ENCODE assay signal across 23 cellular contexts in the genomic region with DNA sequence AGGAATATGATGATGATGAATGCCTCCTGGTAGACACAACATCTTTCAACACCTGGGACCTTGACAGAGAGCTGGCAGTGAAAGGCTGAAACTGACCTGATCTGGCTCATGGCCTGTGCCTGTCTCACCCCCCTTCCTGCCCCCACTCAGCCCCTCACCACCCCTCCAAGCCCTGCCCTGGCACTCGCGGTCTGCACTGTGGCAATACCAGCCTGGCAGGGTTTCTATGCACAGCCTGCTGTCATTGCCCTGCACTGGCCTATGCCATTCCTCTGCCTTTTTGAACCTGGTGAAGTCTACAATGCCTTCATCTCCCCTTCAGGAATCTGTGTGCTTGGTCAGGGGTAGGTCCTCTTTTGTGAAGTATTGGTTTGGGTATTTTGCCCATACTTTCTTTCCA. TPM values are rescaled to one million over a fixed set of nuclear protein-coding genes. Genes with fewer than 3 reads are reported as not detected.
DNase-seq lines count a peak whose midpoint lies in the region; ATAC-seq and TF ChIP-seq lines count a peak whose summit lies in the region.
"Had no signal": no experiment of that assay in that cellular context is flagged by ENCODE, and none has a peak within 500 bp of the region (broad histone marks: within the 10 kb centered on the region; RNA-seq: fewer than 3 reads in every experiment).

No MANE protein-coding gene starts in this region.

- no peak for TF ChIP-seq CTCF in GM20000 (IDR thresholded peaks at IDR 0.05; ENCODE audit: extremely low read depth, missing control alignments)
- TF ChIP-seq CTCF in body of pancreas (IDR thresholded peaks at IDR 0.05) = no peak

- H3K27ac ChIP-seq in body of pancreas = no peak overlapping the region
- H3K27ac ChIP-seq: GM23248 had no signal

- no peaks in the 10 kb centered on the region for H3K27me3 ChIP-seq in body of pancreas

- no peak overlapping the region for H3K27ac Mint-ChIP-seq in stimulated activated memory B cell treated with anti-CD40 and anti-IgM and Interleukin-4, amounts not matched to agents 10 μg/mL and 1 μg/mL and 100 μg/mL, for 72 hours

- no peak overlapping the region for H3K4me3 Mint-ChIP-seq in stimulated activated memory B cell treated with anti-CD40 and anti-IgM and Interleukin-4, amounts not matched to agents 10 μg/mL and 1 μg/mL and 100 μg/mL, for 72 hours

- peak; percentile 69 for ATAC-seq in Right ventricle myocardium superior (ENCODE audit: poor library complexity)
- peak; percentile 37 for ATAC-seq in stimulated activated memory B cell treated with anti-CD40 and anti-IgM and Interleukin-4, amounts not matched to agents 10 μg/mL and 1 μg/mL and 100 μg/mL, for 72 hours
- ATAC-seq in body of pancreas = no peak
- ATAC-seq: K562, PC-3 had no signal

- H3K4me3 ChIP-seq in body of pancreas = no peak overlapping the region
- H3K4me3 ChIP-seq: GM23248, K562 had no signal

- DNase-seq in NCI-H1105 treated with DMSO at 0.1 percent for 48 hours (lab: John Stamatoyannopoulos, UW) (peak; percentile 30), NCI-H1105 (lab: John Stamatoyannopoulos, UW) (no peak), Right ventricle myocardium superior (no peak), cardiac septum (ENCODE audit: low spot score) (no peak), islet precursor cell (peak; percentile 34), GM20000 (ENCODE audit: low spot score) (no peak), body of pancreas (no peak)
- DNase-seq: 8988T, ACHN, Calu3, GM23248, H7, Kasumi-1, NCI-H1092 treated with DMSO at 0.1 percent for 48 hours, NCI-H146, NCI-H2081, NCI-H2171 treated with DMSO at 0.1 percent for 48 hours, NCI-H345, NCI-H510A treated with DMSO at 0.1 percent for 48 hours, PC-3, SHP77 had no signal

- H3K4me1 ChIP-seq in body of pancreas = no peaks in the 10 kb centered on the region

- no peaks in the 10 kb centered on the region for H3K4me1 Mint-ChIP-seq in stimulated activated memory B cell treated with anti-CD40 and anti-IgM and Interleukin-4, amounts not matched to agents 10 μg/mL and 1 μg/mL and 100 μg/mL, for 72 hours

- WGBS in body of pancreas, 2 donors = 45% methylated on average over 2 of the region's 2 CpGs; no CpG with 5 or more reads in 1 of the 2 donors

- H3K27me3 Mint-ChIP-seq in stimulated activated memory B cell treated with anti-CD40 and anti-IgM and Interleukin-4, amounts not matched to agents 10 μg/mL and 1 μg/mL and 100 μg/mL, for 72 hours = peaks cover 33% of the 10 kb centered on the region

- no peaks in the 10 kb centered on the region for H3K9me3 ChIP-seq in body of pancreas

- H3K36me3 Mint-ChIP-seq in stimulated activated memory B cell treated with anti-CD40 and anti-IgM and Interleukin-4, amounts not matched to agents 10 μg/mL and 1 μg/mL and 100 μg/mL, for 72 hours = no peaks in the 10 kb centered on the region

- no peaks in the 10 kb centered on the region for H3K9me3 Mint-ChIP-seq in stimulated activated memory B cell treated with anti-CD40 and anti-IgM and Interleukin-4, amounts not matched to agents 10 μg/mL and 1 μg/mL and 100 μg/mL, for 72 hours

- H3K36me3 ChIP-seq in body of pancreas (replicated peaks in 1 of 2; ENCODE audit: insufficient read depth in 1 of 2, low read depth in 2 of 2) = no peaks in the 10 kb centered on the region

- intact Hi-C loops in Right ventricle myocardium superior (cut with DNase I) (no loop called here), cardiac septum (cut with DNase I) (no loop called here), body of pancreas (cut with DNase I) (no loop called here)

- TF ChIP-seq POLR2A in body of pancreas (IDR thresholded peaks at IDR 0.05) = no peak

RNA-seq across cellular contexts. Expression of a gene that starts 56.5 kb away (rescaled TPM):
- total RNA-seq in Right ventricle myocardium superior (46.6 TPM), cardiac septum (29.3 TPM), body of pancreas (10 to 100 TPM; 22.8 to 46.5 TPM)

RNA-seq across cellular contexts. Expression of a gene that starts 58.0 kb away (rescaled TPM):
- total RNA-seq in Right ventricle myocardium superior (not detected), cardiac septum (0.27 TPM), body of pancreas (not detected)
- total RNA-seq: GM23248 had no signal

Comparison
In these comparisons a context has a peak if more than half of its experiments do, and no peak if none do; other contexts are left out.
1. DNase-seq: peak in NCI-H1105 treated with DMSO at 0.1 percent for 48 hours (single experiment) and islet precursor cell (single experiment); none in NCI-H1105 (single experiment), Right ventricle myocardium superior (single experiment), cardiac septum (single experiment), GM20000 (single experiment) and body of pancreas (0 of 4).